In the genomic region with DNA sequence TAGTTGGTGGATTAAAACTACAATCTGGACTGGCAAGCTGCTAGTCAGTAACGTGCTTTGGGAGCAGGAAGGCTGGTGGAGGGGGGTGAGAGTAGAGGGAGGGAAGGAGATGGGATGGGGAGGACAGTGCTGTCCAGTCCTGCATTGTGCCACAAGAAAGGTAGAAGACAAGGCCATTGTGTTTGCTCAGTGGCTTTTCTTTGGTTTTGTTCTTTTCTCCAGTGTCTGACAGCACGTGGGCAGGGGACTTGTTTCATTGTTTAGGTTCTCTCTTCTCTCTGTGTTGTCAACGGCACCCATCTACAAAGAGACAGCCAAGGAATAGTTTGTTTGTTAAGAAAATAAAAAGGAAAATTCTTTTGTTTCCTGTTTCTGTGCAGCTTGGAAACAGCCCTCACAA, we compare ENCODE assay signal across 24 cellular contexts.
"Had no signal": no experiment of that assay in that cellular context is flagged by ENCODE, and none has a peak within 500 bp of the region (broad histone marks: within the 10 kb centered on the region; RNA-seq: fewer than 3 reads in every experiment).

No MANE protein-coding gene starts in this region.

- H3K4me1 ChIP-seq: gastrocnemius medialis, left lung, lower lobe of right lung had no signal

- H3K27me3 ChIP-seq: dorsolateral prefrontal cortex, esophagus squamous epithelium, gastrocnemius medialis, heart right ventricle, left lung had no signal

- H3K9me3 ChIP-seq: esophagus squamous epithelium, gastrocnemius medialis, heart right ventricle, left lung, lower lobe of right lung, mucosa of descending colon had no signal

- H3K36me3 ChIP-seq: esophagus squamous epithelium, gastrocnemius medialis, heart right ventricle, left lung, lower lobe of right lung had no signal

- H3K9me3 Mint-ChIP-seq: mesothelial cell of epicardium, naive B cell had no signal

- ATAC-seq: esophagus mucosa, gastrocnemius medialis, heart right ventricle, left cardiac atrium, left lung, left ventricle myocardium superior, lower lobe of right lung, mucosa of descending colon had no signal

- DNase-seq: dermis blood vessel endothelial cell; dorsolateral prefrontal cortex; effector CD4-positive, alpha-beta T cell; effector memory CD4-positive, alpha-beta T cell; erythroblast; esophagus squamous epithelium; foreskin fibroblast; foreskin melanocyte; gastrocnemius medialis; glutamatergic neuron; head of caudate nucleus; heart right ventricle; hippocampal formation; left cardiac atrium; left lung; left ventricle myocardium superior; lower lobe of right lung; mesenchymal stem cell; mucosa of descending colon; naive B cell had no signal

- H3K36me3 Mint-ChIP-seq: mesothelial cell of epicardium, naive B cell had no signal

- H3K4me3 Mint-ChIP-seq: mesothelial cell of epicardium, naive B cell had no signal

- H3K4me3 ChIP-seq: coronary artery, dorsolateral prefrontal cortex, esophagus squamous epithelium, gastrocnemius medialis, heart right ventricle, left lung, lower lobe of right lung, mucosa of descending colon had no signal

- H3K27ac Mint-ChIP-seq: mesothelial cell of epicardium had no signal

- H3K27ac ChIP-seq: coronary artery, dorsolateral prefrontal cortex, epithelial cell of prostate, esophagus squamous epithelium, gastrocnemius medialis, heart right ventricle, left lung, lower lobe of right lung had no signal
